In the genomic region with DNA sequence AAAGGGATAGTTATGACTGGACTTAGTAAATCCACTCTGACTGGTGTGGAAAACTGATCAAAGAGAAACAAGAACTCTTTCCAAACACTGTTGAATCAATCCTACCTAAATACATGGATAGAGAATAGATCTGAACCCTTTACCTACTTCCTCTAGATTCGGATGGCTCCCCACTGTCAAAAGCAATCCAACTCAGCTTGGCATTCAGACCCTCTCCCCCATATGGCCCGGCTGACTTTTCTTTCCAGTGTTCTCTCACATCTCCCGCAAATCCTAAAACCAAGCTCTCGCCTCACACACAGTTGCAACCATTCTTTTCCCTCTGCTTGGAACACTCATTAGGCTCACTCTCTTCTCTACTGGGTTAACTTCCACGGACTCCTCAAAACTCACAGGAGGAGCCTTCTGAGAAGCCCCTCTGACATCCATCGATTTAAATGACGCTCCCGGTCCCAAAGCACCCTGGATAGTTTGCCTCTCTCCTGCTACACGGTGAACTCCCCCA, we compare ENCODE assay signal across 8 cellular contexts. TPM values are rescaled to one million over a fixed set of nuclear protein-coding genes. Genes with fewer than 3 reads are reported as not detected.
DNase-seq lines count a peak whose midpoint lies in the region; ATAC-seq and TF ChIP-seq lines count a peak whose summit lies in the region.

No MANE protein-coding gene starts in this region.

- peaks cover 2% of the 10 kb centered on the region for H3K36me3 ChIP-seq in NT2/D1 (ENCODE audit: insufficient read depth, insufficient read length, low read length)
- no peaks in the 10 kb centered on the region for H3K36me3 ChIP-seq in sigmoid colon

- H3K9me3 ChIP-seq in NT2/D1 (ENCODE audit: insufficient read depth, low read length) (no peaks in the 10 kb centered on the region; the same call in 1 of the 2 replicates), sigmoid colon (no peaks in the 10 kb centered on the region)

- peak overlapping the region; percentile 87 to 95 (median 92) for H3K27ac ChIP-seq in sigmoid colon

- 0 to 1% methylated on average over 9 of the region's 9 CpGs for WGBS in sigmoid colon, 2 donors

- TF ChIP-seq POLR2A in sigmoid colon (IDR thresholded peaks at IDR 0.05): no peak

- H3K9ac ChIP-seq in NT2/D1 (ENCODE audit: insufficient read length, low read depth): peak overlapping the region; percentile 86

- TF ChIP-seq EP300 in sigmoid colon (IDR thresholded peaks at IDR 0.05): no peak

- H3K4me1 ChIP-seq in NT2/D1 (ENCODE audit: insufficient read depth, insufficient read length) (no peaks in the 10 kb centered on the region), sigmoid colon (peaks cover 0 to 19% (median 16%) of the 10 kb centered on the region in 4 donors)

- DNase-seq in NT2/D1 (ENCODE audit: low read depth, low spot score) (no peak), fibroblast of villous mesenchyme (ENCODE audit: low read depth) (no peak), sigmoid colon (no peak), SK-N-DZ (ENCODE audit: low spot score) (no peak)
- no peak for DNase-seq in stimulated activated CD4-positive, alpha-beta T cell treated with anti-CD3 and anti-CD28 coated beads, Interleukin-2, amount 100 ng/mL, for 24 hours

- H3K27me3 ChIP-seq in NT2/D1 (ENCODE audit: insufficient read depth, insufficient read length) (no peaks in the 10 kb centered on the region), sigmoid colon (no peaks in the 10 kb centered on the region)

- intact Hi-C loops in sigmoid colon (cut with DNase I): loop anchor here (5.0 to 10.0 kb wide), 4 partner anchors 113 to 462 kb away; partner anchors contain the start of genes ATP6V1A and NAA50

- TF ChIP-seq CTCF in fibroblast of villous mesenchyme (IDR thresholded peaks at IDR 0.05; ENCODE audit: insufficient read depth, low read depth, low read length) (no peak), sigmoid colon (IDR thresholded peaks at IDR 0.05) (no peak)

- H3K4me3 ChIP-seq in NT2/D1 (ENCODE audit: insufficient read length, low read depth) (peak overlapping the region; percentile 95), fibroblast of villous mesenchyme (ENCODE audit: low read depth, low read length) (peak overlapping the region; percentile 94), sigmoid colon (peak overlapping the region; percentile 72 to 93 (median 88))

- ATAC-seq in GM21528 (IDR thresholded peaks at IDR 0.05; ENCODE audit: low FRiP score, unreplicated experiment): peak; percentile 17
- ATAC-seq in GM18858 (IDR thresholded peaks at IDR 0.05; ENCODE audit: unreplicated experiment): no peak
- no peak for ATAC-seq in HG02870 (IDR thresholded peaks at IDR 0.05; ENCODE audit: unreplicated experiment)

RNA-seq across cellular contexts. Expression of gene SPICE1, which starts 0.6 kb away (rescaled TPM):
- 10.3 and 16.8 TPM in 2 replicates for total RNA-seq in fibroblast of villous mesenchyme
- total RNA-seq in sigmoid colon: 10 to 100 TPM in 3 of 4 donors, 1 to 10 TPM in 1; 10.0 to 43.2 (median 15.1) TPM
- 1 to 10 TPM; 5.3 to 6.0 (median 6.0) TPM for polyA plus RNA-seq in sigmoid colon
- 5.4 and 8.9 TPM in 2 replicates for polyA plus RNA-seq in SK-N-DZ (2014; cell fraction: cytosol; rRNA removed)
- 11.4 and 12.4 TPM in 2 replicates for polyA plus RNA-seq in SK-N-DZ (2014; cell fraction: nucleus; rRNA removed)

RNA-seq across cellular contexts. Expression of gene SIDT1, which starts 18.0 kb away (rescaled TPM):
- total RNA-seq in fibroblast of villous mesenchyme (not detected in 2 replicates), sigmoid colon (1 to 10 TPM in 2 of 4 donors, under 1 TPM in 2; 0.49 to 1.9 (median 0.94) TPM)
- 10 to 100 TPM in 1 of 3 donors, 1 to 10 TPM in 2; 1.4 to 16.7 (median 6.0) TPM for polyA plus RNA-seq in sigmoid colon
- not detected in 2 replicates for polyA plus RNA-seq in SK-N-DZ (2014; cell fraction: cytosol; rRNA removed)
- not detected in 2 replicates for polyA plus RNA-seq in SK-N-DZ (2014; cell fraction: nucleus; rRNA removed)
